In genomic region chr2:97011977-97012569, GRCh38 we compare ENCODE assay signal across 8 cellular contexts. TPM values are rescaled to one million over a fixed set of nuclear protein-coding genes. Genes with fewer than 3 reads are reported as not detected.
DNase-seq lines count a peak whose midpoint lies in the region; ATAC-seq, FAIRE-seq and TF ChIP-seq lines count a peak whose summit lies in the region.

No MANE protein-coding gene starts in this region.

- no peak overlapping the region for H3K4me3 Mint-ChIP-seq in nephron progenitor cell

- no peak for TF ChIP-seq POLR2A in H54 (IDR thresholded peaks at IDR 0.05; ENCODE audit: low read depth, low read length)

- no peak overlapping the region for H3K4me2 ChIP-seq in OCI-LY1 (ENCODE audit: low read length)

- H3K27me3 Mint-ChIP-seq in nephron progenitor cell (ENCODE audit: low read depth, poor library complexity) = peaks cover 49% of the 10 kb centered on the region

- no peaks in the 10 kb centered on the region for H3K27me3 ChIP-seq in OCI-LY1 (ENCODE audit: insufficient read depth, low read length)

- H3K36me3 ChIP-seq in OCI-LY1 (ENCODE audit: insufficient read depth, low read length) = no peaks in the 10 kb centered on the region

- DNase-seq in Caki2 (ENCODE audit: low read depth) = peak; percentile 48
- no peak for DNase-seq in H54 (ENCODE audit: insufficient read length, low spot score)
- peak; percentile 55 to 66 for DNase-seq in dermis microvascular lymphatic vessel endothelial cell (ENCODE audit: low read depth in 2 of 2)
- no peak for DNase-seq in nephron progenitor cell
- no peak for DNase-seq in HuH-7.5 (ENCODE audit: low spot score)

- peak; percentile 47 for TF ChIP-seq CTCF in OCI-LY1 (IDR thresholded peaks at IDR 0.05; ENCODE audit: low read length)
- peak; percentile 22 for TF ChIP-seq CTCF in nephron progenitor cell (IDR thresholded peaks at IDR 0.05)

- H3K27ac ChIP-seq in OCI-LY1 (ENCODE audit: low read depth, low read length, poor library complexity, severe bottlenecking) = no peak overlapping the region

- peak; percentile 77 for FAIRE-seq in H54 (lab: Jason Lieb, UNC)

- H3K79me2 ChIP-seq in OCI-LY1 (ENCODE audit: insufficient read depth, low read length) = no peaks in the 10 kb centered on the region

- ATAC-seq in HG03196 (IDR thresholded peaks at IDR 0.05; ENCODE audit: unreplicated experiment) = no peak
- no peak for ATAC-seq in GM18502 (IDR thresholded peaks at IDR 0.05; ENCODE audit: poor library complexity, unreplicated experiment)

- no peaks in the 10 kb centered on the region for H3K36me3 Mint-ChIP-seq in nephron progenitor cell (ENCODE audit: low read depth)

- no peak overlapping the region for H3K4me3 ChIP-seq in OCI-LY1 (ENCODE audit: low read depth, low read length, poor library complexity, severe bottlenecking)

- H2AFZ ChIP-seq in OCI-LY1 (ENCODE audit: low read length) = no peak overlapping the region

- H3K4me1 ChIP-seq in OCI-LY1 (ENCODE audit: insufficient read depth, low read length, severe bottlenecking) = no peaks in the 10 kb centered on the region

- no peaks in the 10 kb centered on the region for H3K9me3 ChIP-seq in OCI-LY1 (ENCODE audit: low read length)

- H3K9ac ChIP-seq in OCI-LY1 (ENCODE audit: low read length) = no peak overlapping the region

- no peaks in the 10 kb centered on the region for H4K20me1 ChIP-seq in OCI-LY1 (ENCODE audit: insufficient read depth, low read length)

- in situ Hi-C loops in Caki2 (cut with HindIII; ENCODE audit: low pct_unique_long_range_greater_than_20kb, low sequenced_read_pairs) = no loop called here

- peaks cover 6% of the 10 kb centered on the region for H3K4me1 Mint-ChIP-seq in nephron progenitor cell

- H3K27ac Mint-ChIP-seq in nephron progenitor cell = no peak overlapping the region

- H3F3A ChIP-seq in OCI-LY1 (ENCODE audit: insufficient read depth, low read length) = no peaks in the 10 kb centered on the region

- H3K9me2 ChIP-seq in OCI-LY1 (ENCODE audit: low read depth, low read length) = no peaks in the 10 kb centered on the region

- no peaks in the 10 kb centered on the region for H3K9me3 Mint-ChIP-seq in nephron progenitor cell

RNA-seq across cellular contexts. Expression of gene FAM178B, which starts 25.7 kb away (rescaled TPM):
- total RNA-seq in Caki2 (2014; rRNA removed; shearing (Covaris generic); ENCODE audit: low replicate concordance) = not detected in 2 replicates
- total RNA-seq in dermis microvascular lymphatic vessel endothelial cell = under 0.01 TPM in 1 of 2 replicates, not detected in the other

Comparison
In these comparisons a context has a peak if more than half of its experiments do, and no peak if none do; other contexts are left out.
1. DNase-seq: peak in Caki2 (single experiment) and dermis microvascular lymphatic vessel endothelial cell (2 of 2); none in H54 (single experiment), nephron progenitor cell (single experiment) and HuH-7.5 (single experiment).